ENCODE assay signal across 8 cellular contexts in the genomic region with DNA sequence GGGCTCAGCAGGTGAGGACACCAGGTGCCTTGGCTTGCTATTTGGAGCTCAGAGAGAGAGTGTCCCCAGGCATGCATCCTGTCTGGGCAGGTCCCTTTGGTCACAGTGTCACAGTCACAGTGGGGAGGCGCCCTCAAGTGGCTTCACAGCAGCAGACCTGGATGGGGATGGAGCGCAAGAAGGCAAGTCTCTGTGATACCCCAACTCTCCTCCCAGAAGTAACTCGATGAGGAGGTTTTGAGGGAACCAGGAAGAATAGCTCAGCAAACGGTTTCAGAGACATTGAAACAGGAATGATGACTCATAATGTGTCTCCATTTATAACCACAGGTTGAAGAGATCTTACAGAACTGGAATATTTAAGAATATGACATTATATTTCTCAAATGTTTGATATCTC.
DNase-seq lines count a peak whose midpoint lies in the region; ATAC-seq, FAIRE-seq and TF ChIP-seq lines count a peak whose summit lies in the region.

No MANE protein-coding gene starts in this region.

- peaks cover 6% of the 10 kb centered on the region; the same call in 1 of the 2 replicates for H3K4me1 ChIP-seq in SJCRH30
- no peaks in the 10 kb centered on the region for H3K4me1 ChIP-seq in pancreas

- H3K36me3 ChIP-seq in SJCRH30 = no peaks in the 10 kb centered on the region
- H3K36me3 ChIP-seq in pancreas = no peaks in the 10 kb centered on the region

- TF ChIP-seq CTCF in epithelial cell of proximal tubule (conservative IDR thresholded peaks at IDR 0.05; ENCODE audit: low read depth, low read length) (peak; percentile 66), pancreas (IDR thresholded peaks at IDR 0.05) (peak in 3 of 4 donors; percentile 10 to 18 (median 13))

- DNase-seq in COLO668 (lab: John Stamatoyannopoulos, UW; ENCODE audit: unreplicated experiment) = peak; percentile 23
- peak; percentile 28 to 52 for DNase-seq in SJCRH30
- DNase-seq in epithelial cell of proximal tubule (ENCODE audit: low read depth) = no peak
- peak in 5 of 6 donors; percentile 27 to 74 (median 39) for DNase-seq in pancreas
- DNase-seq in retina = no peak
- no peak for DNase-seq in dedifferentiated amniotic fluid mesenchymal stem cell (ENCODE audit: extremely low spot score)

- H3K27ac ChIP-seq in SJCRH30 (no peak overlapping the region), pancreas (no peak overlapping the region)

- H3K27me3 ChIP-seq in SJCRH30 = no peaks in the 10 kb centered on the region
- peaks cover 0 to 7% (median 0%) of the 10 kb centered on the region in 4 donors for H3K27me3 ChIP-seq in pancreas

- no peak overlapping the region for H3K4me3 ChIP-seq in SJCRH30
- no peak overlapping the region for H3K4me3 ChIP-seq in epithelial cell of proximal tubule (ENCODE audit: low read depth, low read length)
- H3K4me3 ChIP-seq in pancreas = no peak overlapping the region

- 14 to 15% methylated on average over 4 of the region's 4 CpGs for WGBS in pancreas, 2 donors

- no peak for FAIRE-seq in pancreas (lab: Jason Lieb, UNC)

- H3K9me3 ChIP-seq in SJCRH30 (replicated peaks) = no peaks in the 10 kb centered on the region
- no peaks in the 10 kb centered on the region for H3K9me3 ChIP-seq in pancreas

- intact Hi-C loops in pancreas (cut with DNase I) = no loop called here

- ATAC-seq in GM19023 (IDR thresholded peaks at IDR 0.05; ENCODE audit: unreplicated experiment) = peak; percentile 76
- peak; percentile 89 for ATAC-seq in HG03139 (IDR thresholded peaks at IDR 0.05; ENCODE audit: unreplicated experiment)
- ATAC-seq in pancreas = peak in 3 of 4 donors; percentile 87 to 90 (median 89)

Comparison
In these comparisons a context has a peak if more than half of its experiments do, and no peak if none do; other contexts are left out.
1. DNase-seq: peak in COLO668 (single experiment), SJCRH30 (2 of 2) and pancreas (5 of 6); none in epithelial cell of proximal tubule (single experiment), retina (single experiment) and dedifferentiated amniotic fluid mesenchymal stem cell (single experiment).
2. Peak in every context shown above with its lines, with median percentiles within 50 percentile points of each other: ATAC-seq.